In the genomic region with DNA sequence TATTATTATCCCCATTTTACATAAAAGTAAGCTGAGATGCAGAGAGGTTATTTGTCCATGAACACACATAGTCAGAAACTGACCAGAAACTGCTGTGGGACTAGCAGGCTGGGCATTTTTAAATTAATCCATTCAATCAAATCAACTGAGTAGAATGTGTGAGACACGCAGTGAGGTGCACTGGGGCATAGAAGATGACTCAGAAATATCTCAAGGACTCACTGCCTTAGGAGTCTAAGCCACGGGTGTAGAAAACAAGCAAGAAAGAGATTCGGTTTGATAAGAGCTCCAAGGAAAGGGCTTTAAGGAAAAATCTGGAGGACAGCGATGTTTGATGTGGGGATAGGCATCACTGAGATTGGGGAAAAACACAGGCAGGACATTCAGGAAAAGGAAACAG, we compare ENCODE assay signal across 21 cellular contexts.
"Had no signal": no experiment of that assay in that cellular context is flagged by ENCODE, and none has a peak within 500 bp of the region (broad histone marks: within the 10 kb centered on the region; RNA-seq: fewer than 3 reads in every experiment).

No MANE protein-coding gene starts in this region.

- H3K4me3 Mint-ChIP-seq: naive thymus-derived CD8-positive, alpha-beta T cell; nephron progenitor cell; stimulated activated memory B cell treated with anti-CD40 and anti-IgM and Interleukin-4, amounts not matched to agents 10 μg/mL and 1 μg/mL and 100 μg/mL, for 72 hours; type B pancreatic cell had no signal

- H3K4me3 ChIP-seq: coronary artery, esophagus squamous epithelium, left lung, prostate gland, sigmoid colon, testis, tibial artery had no signal

- H3K27ac Mint-ChIP-seq: naive thymus-derived CD8-positive, alpha-beta T cell; nephron progenitor cell; stimulated activated memory B cell treated with anti-CD40 and anti-IgM and Interleukin-4, amounts not matched to agents 10 μg/mL and 1 μg/mL and 100 μg/mL, for 72 hours; type B pancreatic cell had no signal

- DNase-seq: dermis blood vessel endothelial cell; effector memory CD4-positive, alpha-beta T cell; erythroblast; esophagus squamous epithelium; foreskin melanocyte; left cardiac atrium; left lung; naive thymus-derived CD8-positive, alpha-beta T cell; nephron progenitor cell; nucleus accumbens; right cardiac atrium; sigmoid colon; stimulated activated CD4-positive, alpha-beta T cell treated with anti-CD3 and anti-CD28 coated beads, Interleukin-4, amount 100 ng/mL, for 4 hours; stimulated activated naive CD8-positive, alpha-beta T cell treated with anti-CD3 and anti-CD28 coated beads, Interleukin-15, Interleukin-2, amounts not matched to agents 100 U/mL and 50 U/mL, for 24 hours; substantia nigra; testis; tibial artery had no signal

- H3K27ac ChIP-seq: coronary artery, esophagus squamous epithelium, left lung, prostate gland, sigmoid colon, testis, tibial artery had no signal

- H3K36me3 Mint-ChIP-seq: stimulated activated memory B cell treated with anti-CD40 and anti-IgM and Interleukin-4, amounts not matched to agents 10 μg/mL and 1 μg/mL and 100 μg/mL, for 72 hours had no signal

- H3K27me3 ChIP-seq: left lung, sigmoid colon, testis had no signal

- H3K4me1 ChIP-seq: esophagus squamous epithelium, left lung, prostate gland, sigmoid colon, testis, tibial artery had no signal

- H3K4me1 Mint-ChIP-seq: naive thymus-derived CD8-positive, alpha-beta T cell; nephron progenitor cell; stimulated activated memory B cell treated with anti-CD40 and anti-IgM and Interleukin-4, amounts not matched to agents 10 μg/mL and 1 μg/mL and 100 μg/mL, for 72 hours had no signal

- H3K9me3 ChIP-seq: prostate gland, testis had no signal

- H3K36me3 ChIP-seq: esophagus squamous epithelium, left lung, prostate gland, sigmoid colon, tibial artery had no signal

- ATAC-seq: left cardiac atrium; left lung; naive thymus-derived CD8-positive, alpha-beta T cell; right cardiac atrium; stimulated activated memory B cell treated with anti-CD40 and anti-IgM and Interleukin-4, amounts not matched to agents 10 μg/mL and 1 μg/mL and 100 μg/mL, for 72 hours; stimulated activated naive CD8-positive, alpha-beta T cell treated with anti-CD3 and anti-CD28 coated beads, Interleukin-15, Interleukin-2, amounts not matched to agents 100 U/mL and 50 U/mL, for 24 hours had no signal
